Comparison of ENCODE assay signal across 12 cellular contexts in the genomic region with DNA sequence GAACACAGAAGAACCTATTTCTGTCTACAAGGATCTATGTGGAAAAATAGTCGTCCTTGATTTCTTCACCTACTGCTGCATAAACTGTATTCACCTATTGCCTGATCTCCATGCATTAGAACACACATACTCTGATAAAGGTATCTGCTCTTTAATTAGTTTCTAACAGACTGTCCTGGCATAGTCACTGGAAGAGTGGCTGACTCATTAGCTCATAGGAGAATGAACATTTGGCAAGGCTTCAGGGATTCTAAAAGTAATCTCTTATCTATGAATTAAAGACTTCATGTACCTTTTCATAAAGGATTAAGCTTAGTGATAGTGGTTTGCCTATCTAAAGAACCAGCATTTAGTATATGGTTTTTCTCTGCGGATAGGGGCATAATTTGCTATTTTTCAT. TPM values are rescaled to one million over a fixed set of nuclear protein-coding genes. Genes with fewer than 3 reads are reported as not detected.
DNase-seq lines count a peak whose midpoint lies in the region; TF ChIP-seq lines count a peak whose summit lies in the region.
"Had no signal": no experiment of that assay in that cellular context is flagged by ENCODE, and none has a peak within 500 bp of the region (broad histone marks: within the 10 kb centered on the region; RNA-seq: fewer than 3 reads in every experiment).

No MANE protein-coding gene starts in this region.

- peak; percentile 47 for DNase-seq in ELR (ENCODE audit: low read depth)
- no peak for DNase-seq in NB4 (ENCODE audit: low read depth)
- DNase-seq in kidney tubule cell (ENCODE audit: low spot score), result peak; percentile 28
- no peak for DNase-seq in GM19238 (ENCODE audit: insufficient read length, low spot score)
- no peak for DNase-seq in NCI-H510A (lab: John Stamatoyannopoulos, UW)
- DNase-seq in activated T-helper 2 cell treated with anti-CD3 and anti-CD28 coated beads, Interferon-gamma antibody, Interleukin-2, Interleukin-4, amounts not matched to agents 10 μg/mL and 5 μg/mL and 100 μg/mL, durations not matched to agents 14 hours and 24 hours and 36 hours (ENCODE audit: low spot score), result no peak
- DNase-seq in spleen, result no peak
- DNase-seq: activated naive CD8-positive, alpha-beta T cell treated with anti-CD3 and anti-CD28 coated beads, Interleukin-2, amount 10 ng/mL, durations not matched to agents 7 days and 5 days; DMS79 treated with DMSO at 0.1 percent for 48 hours; stimulated activated CD4-positive, alpha-beta T cell treated with anti-CD3 and anti-CD28 coated beads, Interleukin-4, amount 100 ng/mL, for 1 hour had no signal

- peaks cover 45% of the 10 kb centered on the region for H3K36me3 Mint-ChIP-seq in brain
- H3K36me3 Mint-ChIP-seq in activated T-helper 2 cell treated with anti-CD3 and anti-CD28 coated beads, Interferon-gamma antibody, Interleukin-2, Interleukin-4, amounts not matched to agents 10 μg/mL and 5 μg/mL and 100 μg/mL, durations not matched to agents 14 hours and 24 hours and 36 hours (ENCODE audit: low read depth), result peaks cover 51% of the 10 kb centered on the region

- peaks cover 20% of the 10 kb centered on the region for H3K27me3 Mint-ChIP-seq in brain
- no peaks in the 10 kb centered on the region for H3K27me3 Mint-ChIP-seq in activated T-helper 2 cell treated with anti-CD3 and anti-CD28 coated beads, Interferon-gamma antibody, Interleukin-2, Interleukin-4, amounts not matched to agents 10 μg/mL and 5 μg/mL and 100 μg/mL, durations not matched to agents 14 hours and 24 hours and 36 hours (ENCODE audit: low read depth)
- H3K27me3 Mint-ChIP-seq: activated naive CD8-positive, alpha-beta T cell treated with anti-CD3 and anti-CD28 coated beads, Interleukin-2, amount 10 ng/mL, durations not matched to agents 7 days and 5 days had no signal

- no peak for TF ChIP-seq POLR2A in NB4 (IDR thresholded peaks at IDR 0.05; ENCODE audit: extremely low read depth, insufficient read length)
- TF ChIP-seq POLR2A in spleen (IDR thresholded peaks at IDR 0.05), result no peak

- peaks cover 24 to 63% (median 44%) of the 10 kb centered on the region in 6 donors for H3K4me1 ChIP-seq in spleen

- WGBS in spleen, 5 donors, result 84 to 92% (median 89%) methylated on average over 2 of the region's 2 CpGs

- peak overlapping the region in 2 of 5 experiments; percentile 11 to 57 for H3K27ac Mint-ChIP-seq in brain
- no peak overlapping the region for H3K27ac Mint-ChIP-seq in activated T-helper 2 cell treated with anti-CD3 and anti-CD28 coated beads, Interferon-gamma antibody, Interleukin-2, Interleukin-4, amounts not matched to agents 10 μg/mL and 5 μg/mL and 100 μg/mL, durations not matched to agents 14 hours and 24 hours and 36 hours
- H3K27ac Mint-ChIP-seq: activated naive CD8-positive, alpha-beta T cell treated with anti-CD3 and anti-CD28 coated beads, Interleukin-2, amount 10 ng/mL, durations not matched to agents 7 days and 5 days had no signal

- peaks cover 0 to 11% (median 7%) of the 10 kb centered on the region in 5 experiments for H3K9me3 Mint-ChIP-seq in brain
- peaks cover 9% of the 10 kb centered on the region for H3K9me3 Mint-ChIP-seq in activated T-helper 2 cell treated with anti-CD3 and anti-CD28 coated beads, Interferon-gamma antibody, Interleukin-2, Interleukin-4, amounts not matched to agents 10 μg/mL and 5 μg/mL and 100 μg/mL, durations not matched to agents 14 hours and 24 hours and 36 hours

- peaks cover 0 to 5% (median 0%) of the 10 kb centered on the region in 8 donors for H3K9me3 ChIP-seq in spleen

- peak overlapping the region; percentile 9 to 100 (median 30) for H3K4me3 Mint-ChIP-seq in brain
- H3K4me3 Mint-ChIP-seq in activated T-helper 2 cell treated with anti-CD3 and anti-CD28 coated beads, Interferon-gamma antibody, Interleukin-2, Interleukin-4, amounts not matched to agents 10 μg/mL and 5 μg/mL and 100 μg/mL, durations not matched to agents 14 hours and 24 hours and 36 hours (ENCODE audit: low read depth), result no peak overlapping the region
- H3K4me3 Mint-ChIP-seq: activated naive CD8-positive, alpha-beta T cell treated with anti-CD3 and anti-CD28 coated beads, Interleukin-2, amount 10 ng/mL, durations not matched to agents 7 days and 5 days had no signal

- H3K36me3 ChIP-seq in spleen, result peaks cover 0 to 50% (median 28%) of the 10 kb centered on the region in 6 donors

- peaks cover 47% of the 10 kb centered on the region for H3K4me1 Mint-ChIP-seq in brain
- H3K4me1 Mint-ChIP-seq in activated T-helper 2 cell treated with anti-CD3 and anti-CD28 coated beads, Interferon-gamma antibody, Interleukin-2, Interleukin-4, amounts not matched to agents 10 μg/mL and 5 μg/mL and 100 μg/mL, durations not matched to agents 14 hours and 24 hours and 36 hours (ENCODE audit: low read depth), result peaks cover 35% of the 10 kb centered on the region

- H3K27me3 ChIP-seq in spleen (replicated peaks in 1 of 7), result no peaks in the 10 kb centered on the region
- H3K27me3 ChIP-seq: BLaER1 had no signal

- intact Hi-C loops in activated T-helper 2 cell treated with anti-CD3 and anti-CD28 coated beads, Interferon-gamma antibody, Interleukin-2, Interleukin-4, amounts not matched to agents 10 μg/mL and 5 μg/mL and 100 μg/mL, durations not matched to agents 14 hours and 24 hours and 36 hours (cut with micrococcal nuclease), result no loop called here
- intact Hi-C loops in spleen (cut with DNase I; ENCODE audit: low total_unique reads), result no loop called here

- TF ChIP-seq CTCF in NB4 (IDR thresholded peaks at IDR 0.05; ENCODE audit: low read depth, low read length) (no peak), brain (conservative IDR thresholded peaks at IDR 0.05) (no peak), spleen (IDR thresholded peaks at IDR 0.05 in 8 of 11, conservative IDR thresholded peaks at IDR 0.05 in 3 of 11) (no peak)

- H3K4me3 ChIP-seq in NB4 (ENCODE audit: low read depth, low read length) (peak overlapping the region; percentile 16), spleen (no peak overlapping the region)
- H3K4me3 ChIP-seq: BLaER1 had no signal

- no peak overlapping the region for H3K27ac ChIP-seq in spleen
- H3K27ac ChIP-seq: BLaER1 had no signal

RNA-seq across cellular contexts. Expression of gene NHLRC2, which starts 4.1 kb away (rescaled TPM):
- polyA plus RNA-seq in brain (ENCODE audit: insufficient read depth, low read depth, low replicate concordance) (1.8 TPM), spleen (1 to 10 TPM; 3.4 to 4.9 (median 4.2) TPM)
- 25.9 and 26.0 TPM in 2 replicates for total RNA-seq in activated T-helper 2 cell treated with anti-CD3 and anti-CD28 coated beads, Interferon-gamma antibody, Interleukin-2, Interleukin-4, amounts not matched to agents 10 μg/mL and 5 μg/mL and 100 μg/mL, durations not matched to agents 14 hours and 24 hours and 36 hours
- total RNA-seq in spleen, result 10 to 100 TPM; 34.7 to 71.1 (median 50.9) TPM

RNA-seq across cellular contexts. Expression of gene DCLRE1A, which starts 4.7 kb away (rescaled TPM):
- 3.9 TPM for polyA plus RNA-seq in brain (ENCODE audit: insufficient read depth, low read depth, low replicate concordance)
- total RNA-seq in activated T-helper 2 cell treated with anti-CD3 and anti-CD28 coated beads, Interferon-gamma antibody, Interleukin-2, Interleukin-4, amounts not matched to agents 10 μg/mL and 5 μg/mL and 100 μg/mL, durations not matched to agents 14 hours and 24 hours and 36 hours, result 14.1 and 15.2 TPM in 2 replicates
- total RNA-seq in spleen, result 1 to 10 TPM; 5.2 to 8.3 (median 6.4) TPM
- polyA plus RNA-seq in spleen, result 1 to 10 TPM; 2.1 to 3.4 (median 3.1) TPM

Comparison
In these comparisons a context has a peak if more than half of its experiments do, and no peak if none do; other contexts are left out.
1. DNase-seq: peak in ELR (single experiment) and kidney tubule cell (single experiment); none in NB4 (single experiment), GM19238 (single experiment), NCI-H510A (single experiment), activated T-helper 2 cell treated with anti-CD3 and anti-CD28 coated beads, Interferon-gamma antibody, Interleukin-2, Interleukin-4, amounts not matched to agents 10 μg/mL and 5 μg/mL and 100 μg/mL, durations not matched to agents 14 hours and 24 hours and 36 hours (single experiment) and spleen (single experiment).